1 cellular context compared by ENCODE assay signal in the genomic region with DNA sequence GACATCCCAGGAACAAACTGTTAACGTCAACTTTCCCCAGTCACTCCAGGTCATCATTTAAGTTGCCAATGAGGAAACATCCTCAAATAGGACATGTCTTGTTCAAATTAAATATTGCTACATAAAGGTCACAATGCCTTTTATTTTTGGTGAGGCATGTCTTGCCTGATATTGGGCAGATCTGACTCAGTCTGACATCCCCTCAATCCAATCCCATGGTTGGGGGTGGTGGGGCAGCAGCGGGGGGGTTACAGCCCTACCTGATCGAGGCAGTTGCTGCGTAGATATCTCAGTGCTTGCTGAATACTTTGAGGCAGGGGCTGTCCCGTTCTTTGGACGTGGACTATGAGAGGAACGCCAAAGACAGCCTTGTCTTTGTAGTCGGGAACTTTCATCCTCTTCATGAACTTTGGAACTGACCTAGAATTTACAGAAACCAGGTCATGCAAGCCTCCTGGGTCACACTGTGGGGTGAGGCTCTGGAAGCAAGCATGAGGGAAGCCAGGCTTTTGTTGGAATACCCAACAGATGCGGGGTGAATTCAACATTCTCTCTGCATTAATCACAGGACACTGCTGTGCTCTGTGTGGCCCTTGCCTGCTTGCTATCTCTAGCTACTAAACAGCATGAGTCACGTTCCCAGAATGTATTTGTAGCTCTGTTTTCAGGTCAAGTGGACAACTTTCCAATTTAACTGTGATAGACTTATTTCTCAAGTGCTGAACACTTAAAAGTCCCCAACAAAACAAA.
TF ChIP-seq lines count a peak whose summit lies in the region.

No MANE protein-coding gene starts in this region.

TF ChIP-seq in HepG2, 621 proteins besides CTCF, POLR2A, EP300 and RAD21 (continued from another document and continues in another):
- TF ChIP-seq AFF4 (CRISPR knock-in tag; IDR thresholded peaks at IDR 0.05) (no peak), E2F1 (CRISPR knock-in tag; IDR thresholded peaks at IDR 0.05) (peak; percentile 37; the same call in 1 of the 2 replicates), ZSCAN29 (CRISPR knock-in tag; conservative IDR thresholded peaks at IDR 0.05) (peak; percentile 83), ARNT2 (CRISPR knock-in tag; IDR thresholded peaks at IDR 0.05; ENCODE audit: low read depth) (peak; percentile 57; the same call in 1 of the 2 replicates), MXD4 (CRISPR knock-in tag; IDR thresholded peaks at IDR 0.05) (no peak), RBM39 (IDR thresholded peaks at IDR 0.05; ENCODE audit: low read depth, low read length, poor library complexity, severe bottlenecking) (no peak), STAG1 (CRISPR knock-in tag; IDR thresholded peaks at IDR 0.05) (peak; percentile 20; the same call in 1 of the 2 replicates), SAP130 (CRISPR knock-in tag; IDR thresholded peaks at IDR 0.05; ENCODE audit: low read depth) (peak; percentile 86), CBX1 (IDR thresholded peaks at IDR 0.05; ENCODE audit: low read depth) (peak; percentile 27), RXRA (CRISPR knock-in tag; IDR thresholded peaks at IDR 0.05) (peak; percentile 97), ZBTB26 (CRISPR knock-in tag; IDR thresholded peaks at IDR 0.05; ENCODE audit: borderline replicate concordance) (peak; percentile 98), ADNP (CRISPR knock-in tag; IDR thresholded peaks at IDR 0.05) (no peak), JUND (CRISPR knock-in tag; IDR thresholded peaks at IDR 0.05) (peak; percentile 96), CBFB (CRISPR knock-in tag; IDR thresholded peaks at IDR 0.05) (0 out of 2 replicates have a peak, but pooled peaks have one; percentile 41), IRX3 (CRISPR knock-in tag; IDR thresholded peaks at IDR 0.05; ENCODE audit: borderline replicate concordance, low read depth) (no peak), ZNF543 (CRISPR knock-in tag; IDR thresholded peaks at IDR 0.05) (peak; percentile 63; the same call in 1 of the 2 replicates), ZNF431 (CRISPR knock-in tag; IDR thresholded peaks at IDR 0.05; ENCODE audit: borderline replicate concordance, low read depth) (peak; percentile 68; the same call in 1 of the 2 replicates), ZNF644 (CRISPR knock-in tag; IDR thresholded peaks at IDR 0.05; ENCODE audit: low read depth) (peak; percentile 74), KDM3A (CRISPR knock-in tag; IDR thresholded peaks at IDR 0.05; ENCODE audit: low read depth) (peak; percentile 74; the same call in 1 of the 2 replicates), NR2C2 (CRISPR knock-in tag; IDR thresholded peaks at IDR 0.05; ENCODE audit: borderline replicate concordance) (peak; percentile 89), ZNF335 (CRISPR knock-in tag; IDR thresholded peaks at IDR 0.05) (0 out of 2 replicates have a peak, but pooled peaks have one; percentile 59), NR2F6 (IDR thresholded peaks at IDR 0.05) (peak; percentile 93), NR2F6 (CRISPR knock-in tag; IDR thresholded peaks at IDR 0.05) (peak; percentile 91), ZNF12 (CRISPR knock-in tag; IDR thresholded peaks at IDR 0.05) (0 out of 2 replicates have a peak, but pooled peaks have one; percentile 22), ZNF746 (CRISPR knock-in tag; IDR thresholded peaks at IDR 0.05) (peak; percentile 51; the same call in 1 of the 2 replicates), ZNF766 (CRISPR knock-in tag; IDR thresholded peaks at IDR 0.05; ENCODE audit: borderline replicate concordance) (peak; percentile 57; the same call in 1 of the 2 replicates), ZNF614 (CRISPR knock-in tag; IDR thresholded peaks at IDR 0.05; ENCODE audit: borderline replicate concordance) (peak; percentile 97), TCF7L2 (IDR thresholded peaks at IDR 0.05; ENCODE audit: low read depth, low read length) (peak; percentile 51; the same call in 1 of the 2 replicates), RNF2 (conservative IDR thresholded peaks at IDR 0.05; ENCODE audit: low read depth) (no peak), FOXK1 (CRISPR knock-in tag; IDR thresholded peaks at IDR 0.05; ENCODE audit: borderline replicate concordance, low read depth) (peak; percentile 91), PAX8 (CRISPR knock-in tag; IDR thresholded peaks at IDR 0.05; ENCODE audit: borderline replicate concordance) (no peak), JUN (CRISPR knock-in tag; IDR thresholded peaks at IDR 0.05) (peak; percentile 97), ZNF691 (CRISPR knock-in tag; IDR thresholded peaks at IDR 0.05; ENCODE audit: borderline replicate concordance, low read depth) (peak; percentile 62; the same call in 1 of the 2 replicates)
- TF ChIP-seq, protein P1, sequence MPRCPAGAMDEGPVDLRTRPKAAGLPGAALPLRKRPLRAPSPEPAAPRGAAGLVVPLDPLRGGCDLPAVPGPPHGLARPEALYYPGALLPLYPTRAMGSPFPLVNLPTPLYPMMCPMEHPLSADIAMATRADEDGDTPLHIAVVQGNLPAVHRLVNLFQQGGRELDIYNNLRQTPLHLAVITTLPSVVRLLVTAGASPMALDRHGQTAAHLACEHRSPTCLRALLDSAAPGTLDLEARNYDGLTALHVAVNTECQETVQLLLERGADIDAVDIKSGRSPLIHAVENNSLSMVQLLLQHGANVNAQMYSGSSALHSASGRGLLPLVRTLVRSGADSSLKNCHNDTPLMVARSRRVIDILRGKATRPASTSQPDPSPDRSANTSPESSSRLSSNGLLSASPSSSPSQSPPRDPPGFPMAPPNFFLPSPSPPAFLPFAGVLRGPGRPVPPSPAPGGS (CRISPR knock-in tag; IDR thresholded peaks at IDR 0.05): peak; percentile 99
- TF ChIP-seq, protein P2, sequence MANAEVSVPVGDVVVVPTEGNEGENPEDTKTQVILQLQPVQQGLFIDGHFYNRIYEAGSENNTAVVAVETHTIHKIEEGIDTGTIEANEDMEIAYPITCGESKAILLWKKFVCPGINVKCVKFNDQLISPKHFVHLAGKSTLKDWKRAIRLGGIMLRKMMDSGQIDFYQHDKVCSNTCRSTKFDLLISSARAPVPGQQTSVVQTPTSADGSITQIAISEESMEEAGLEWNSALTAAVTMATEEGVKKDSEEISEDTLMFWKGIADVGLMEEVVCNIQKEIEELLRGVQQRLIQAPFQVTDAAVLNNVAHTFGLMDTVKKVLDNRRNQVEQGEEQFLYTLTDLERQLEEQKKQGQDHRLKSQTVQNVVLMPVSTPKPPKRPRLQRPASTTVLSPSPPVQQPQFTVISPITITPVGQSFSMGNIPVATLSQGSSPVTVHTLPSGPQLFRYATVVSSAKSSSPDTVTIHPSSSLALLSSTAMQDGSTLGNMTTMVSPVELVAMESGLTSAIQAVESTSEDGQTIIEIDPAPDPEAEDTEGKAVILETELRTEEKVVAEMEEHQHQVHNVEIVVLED (CRISPR knock-in tag; IDR thresholded peaks at IDR 0.05; ENCODE audit: borderline replicate concordance): peak; percentile 24; the same call in 1 of the 2 replicates
- TF ChIP-seq, protein P3, sequence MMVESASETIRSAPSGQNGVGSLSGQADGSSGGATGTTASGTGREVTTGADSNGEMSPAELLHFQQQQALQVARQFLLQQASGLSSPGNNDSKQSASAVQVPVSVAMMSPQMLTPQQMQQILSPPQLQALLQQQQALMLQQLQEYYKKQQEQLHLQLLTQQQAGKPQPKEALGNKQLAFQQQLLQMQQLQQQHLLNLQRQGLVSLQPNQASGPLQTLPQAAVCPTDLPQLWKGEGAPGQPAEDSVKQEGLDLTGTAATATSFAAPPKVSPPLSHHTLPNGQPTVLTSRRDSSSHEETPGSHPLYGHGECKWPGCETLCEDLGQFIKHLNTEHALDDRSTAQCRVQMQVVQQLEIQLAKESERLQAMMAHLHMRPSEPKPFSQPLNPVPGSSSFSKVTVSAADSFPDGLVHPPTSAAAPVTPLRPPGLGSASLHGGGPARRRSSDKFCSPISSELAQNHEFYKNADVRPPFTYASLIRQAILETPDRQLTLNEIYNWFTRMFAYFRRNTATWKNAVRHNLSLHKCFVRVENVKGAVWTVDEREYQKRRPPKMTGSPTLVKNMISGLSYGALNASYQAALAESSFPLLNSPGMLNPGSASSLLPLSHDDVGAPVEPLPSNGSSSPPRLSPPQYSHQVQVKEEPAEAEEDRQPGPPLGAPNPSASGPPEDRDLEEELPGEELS (CRISPR knock-in tag; IDR thresholded peaks at IDR 0.05): peak; percentile 87; the same call in 1 of the 2 replicates
- TF ChIP-seq, protein P4, sequence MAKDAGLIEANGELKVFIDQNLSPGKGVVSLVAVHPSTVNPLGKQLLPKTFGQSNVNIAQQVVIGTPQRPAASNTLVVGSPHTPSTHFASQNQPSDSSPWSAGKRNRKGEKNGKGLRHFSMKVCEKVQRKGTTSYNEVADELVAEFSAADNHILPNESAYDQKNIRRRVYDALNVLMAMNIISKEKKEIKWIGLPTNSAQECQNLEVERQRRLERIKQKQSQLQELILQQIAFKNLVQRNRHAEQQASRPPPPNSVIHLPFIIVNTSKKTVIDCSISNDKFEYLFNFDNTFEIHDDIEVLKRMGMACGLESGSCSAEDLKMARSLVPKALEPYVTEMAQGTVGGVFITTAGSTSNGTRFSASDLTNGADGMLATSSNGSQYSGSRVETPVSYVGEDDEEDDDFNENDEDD (CRISPR knock-in tag; IDR thresholded peaks at IDR 0.05; ENCODE audit: borderline replicate concordance): peak; percentile 22; the same call in 1 of the 2 replicates
- TF ChIP-seq, protein P5, sequence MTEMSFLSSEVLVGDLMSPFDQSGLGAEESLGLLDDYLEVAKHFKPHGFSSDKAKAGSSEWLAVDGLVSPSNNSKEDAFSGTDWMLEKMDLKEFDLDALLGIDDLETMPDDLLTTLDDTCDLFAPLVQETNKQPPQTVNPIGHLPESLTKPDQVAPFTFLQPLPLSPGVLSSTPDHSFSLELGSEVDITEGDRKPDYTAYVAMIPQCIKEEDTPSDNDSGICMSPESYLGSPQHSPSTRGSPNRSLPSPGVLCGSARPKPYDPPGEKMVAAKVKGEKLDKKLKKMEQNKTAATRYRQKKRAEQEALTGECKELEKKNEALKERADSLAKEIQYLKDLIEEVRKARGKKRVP (CRISPR knock-in tag; IDR thresholded peaks at IDR 0.05): peak in 1 of 2 experiments; percentile 38; a peak in 2 of 4 replicates
